8 cellular contexts compared by ENCODE assay signal in genomic region chr1:36160949-36161485, GRCh38. TPM values are rescaled to one million over a fixed set of nuclear protein-coding genes. Genes with fewer than 3 reads are reported as not detected.
DNase-seq lines count a peak whose midpoint lies in the region; ATAC-seq and TF ChIP-seq lines count a peak whose summit lies in the region.

No MANE protein-coding gene starts in this region.

- H3K36me3 ChIP-seq in CD8-positive, alpha-beta T cell (ENCODE audit: insufficient read depth, low read length): no peaks in the 10 kb centered on the region
- no peaks in the 10 kb centered on the region for H3K36me3 ChIP-seq in hepatocyte (replicated peaks; ENCODE audit: insufficient read depth, low read depth)

- peak overlapping the region; percentile 87 for H3K27ac ChIP-seq in CD8-positive, alpha-beta T cell (ENCODE audit: low read depth, low read length)
- peak overlapping the region; percentile 91 for H3K27ac ChIP-seq in hepatocyte

- H3K36me3 Mint-ChIP-seq in CD8-positive, alpha-beta T cell: peaks cover 44% of the 10 kb centered on the region
- peaks cover 21% of the 10 kb centered on the region for H3K36me3 Mint-ChIP-seq in T-cell

- H3K27me3 Mint-ChIP-seq in CD8-positive, alpha-beta T cell (ENCODE audit: low read depth): no peaks in the 10 kb centered on the region
- H3K27me3 Mint-ChIP-seq in T-cell: no peaks in the 10 kb centered on the region

- no peak overlapping the region for H2AFZ ChIP-seq in hepatocyte

- H3K4me3 ChIP-seq in CD8-positive, alpha-beta T cell (ENCODE audit: low read depth, low read length): peak overlapping the region; percentile 59
- H3K4me3 ChIP-seq in hepatocyte: peak overlapping the region; percentile 7
- H3K4me3 ChIP-seq in retinal pigment epithelial cell (ENCODE audit: low read length): peak overlapping the region; percentile 38

- H3K79me2 ChIP-seq in hepatocyte: peaks cover 100% of the 10 kb centered on the region

- H3K9me2 ChIP-seq in hepatocyte (replicated peaks; ENCODE audit: insufficient read depth): no peaks in the 10 kb centered on the region

- peaks cover 71% of the 10 kb centered on the region for H3K4me1 Mint-ChIP-seq in CD8-positive, alpha-beta T cell (ENCODE audit: low read depth)
- peaks cover 69 to 76% (median 73%) of the 10 kb centered on the region in 3 donors for H3K4me1 Mint-ChIP-seq in T-cell

- intact Hi-C loops in CD8-positive, alpha-beta T cell (cut with DNase I, micrococcal nuclease): loop anchor here in 1 of 2 experiments (1.0 kb wide), 1 partner anchor 12 kb away; the partner anchor contains the start of gene TRAPPC3

- H3K4me3 Mint-ChIP-seq in CD8-positive, alpha-beta T cell: peak overlapping the region; percentile 76
- peak overlapping the region; percentile 77 to 82 (median 82) for H3K4me3 Mint-ChIP-seq in T-cell

- peaks cover 80% of the 10 kb centered on the region for H4K20me1 ChIP-seq in hepatocyte (ENCODE audit: insufficient read depth, poor library complexity, severe bottlenecking)

- TF ChIP-seq CTCF in CD8-positive, alpha-beta T cell (IDR thresholded peaks at IDR 0.05): no peak
- TF ChIP-seq CTCF in hepatocyte (IDR thresholded peaks at IDR 0.05; ENCODE audit: poor library complexity) (peak; percentile 29), retinal pigment epithelial cell (conservative IDR thresholded peaks at IDR 0.05; ENCODE audit: low read depth, low read length) (peak; percentile 57)

- peak; percentile 25 to 83 (median 60) for DNase-seq in CD8-positive, alpha-beta T cell
- peak; percentile 45 to 77 (median 60) for DNase-seq in T-cell
- DNase-seq in anterior cingulate cortex (lab: John Stamatoyannopoulos, UW): peak in 37 of 58 donors; percentile 21 to 71 (median 45)
- DNase-seq in hepatocyte (ENCODE audit: low spot score): peak; percentile 46
- DNase-seq in retinal pigment epithelial cell (ENCODE audit: low read depth): no peak

- CTCF ChIA-PET in CD8-positive, alpha-beta T cell (lab: Charles Lee): interaction anchor here (1.0 to 6.5 kb wide), 8 partner anchors 9 to 125 kb away, joined by 3 to 95 read pairs (median 6); partner anchors contain the start of gene TRAPPC3
- CTCF ChIA-PET in T-cell (lab: Charles Lee): interaction anchor here (1.0 to 5.9 kb wide), 5 partner anchors 9 to 125 kb away, joined by 3 to 41 read pairs (median 5); partner anchors contain the start of gene TRAPPC3 (in 1 of the 2)

- H3K27me3 ChIP-seq in CD8-positive, alpha-beta T cell (ENCODE audit: insufficient read depth, low read length): no peaks in the 10 kb centered on the region
- H3K27me3 ChIP-seq in hepatocyte: no peaks in the 10 kb centered on the region

- no peaks in the 10 kb centered on the region for H3K9me3 Mint-ChIP-seq in CD8-positive, alpha-beta T cell
- no peaks in the 10 kb centered on the region for H3K9me3 Mint-ChIP-seq in T-cell

- peaks cover 61% of the 10 kb centered on the region for H3K4me1 ChIP-seq in CD8-positive, alpha-beta T cell (ENCODE audit: insufficient read depth, low read length)
- peaks cover 41% of the 10 kb centered on the region for H3K4me1 ChIP-seq in hepatocyte (ENCODE audit: insufficient read depth)

- peak overlapping the region; percentile 91 for H3K27ac Mint-ChIP-seq in CD8-positive, alpha-beta T cell
- H3K27ac Mint-ChIP-seq in T-cell: peak overlapping the region; percentile 96

- 23% methylated on average over 12 of the region's 12 CpGs for WGBS in hepatocyte (ENCODE audit: low lambda C conversion rate, missing lambda C conversion rate)

- ATAC-seq in CD8-positive, alpha-beta T cell: peak; percentile 9
- peak; percentile 27 for ATAC-seq in HG02798 (IDR thresholded peaks at IDR 0.05; ENCODE audit: poor library complexity, unreplicated experiment)
- ATAC-seq in T-cell (replicated peaks in 1 of 4): peak; percentile 36 to 61 (median 47)
- no peak for ATAC-seq in GM19395 (IDR thresholded peaks at IDR 0.05; ENCODE audit: unreplicated experiment)
- no peak for ATAC-seq in HG03342 (IDR thresholded peaks at IDR 0.05; ENCODE audit: unreplicated experiment)

- H3K9me3 ChIP-seq in CD8-positive, alpha-beta T cell (ENCODE audit: low read length): no peaks in the 10 kb centered on the region
- no peaks in the 10 kb centered on the region for H3K9me3 ChIP-seq in hepatocyte (ENCODE audit: low read depth)

- H3K4me2 ChIP-seq in hepatocyte: peak overlapping the region; percentile 83

- POLR2A ChIA-PET in CD8-positive, alpha-beta T cell (lab: Charles Lee): interaction anchor here (0.9 to 4.9 kb wide), 11 partner anchors 8 to 1354 kb away, joined by 3 to 78 read pairs (median 5); partner anchors contain the start of genes AGO3, EVA1B, THRAP3 and TRAPPC3
- POLR2A ChIA-PET in T-cell (lab: Charles Lee): interaction anchor here (0.7 to 1.1 kb wide), 4 partner anchors 11 to 62 kb away, joined by 3 read pairs; partner anchors contain the start of gene TRAPPC3 (in 1 of the 2)

RNA-seq across cellular contexts. Expression of gene MAP7D1, which starts 5.1 kb away (rescaled TPM):
- 100 to 1,000 TPM; 113 to 117 TPM for total RNA-seq in CD8-positive, alpha-beta T cell
- total RNA-seq in T-cell (100 to 1,000 TPM; 157 to 295 (median 263) TPM), hepatocyte (46.0 and 48.4 TPM in 2 replicates)
- polyA plus RNA-seq in hepatocyte: 84.7 and 97.8 TPM in 2 replicates

RNA-seq across cellular contexts. Expression of gene TRAPPC3, which starts 11.7 kb away (rescaled TPM):
- total RNA-seq in CD8-positive, alpha-beta T cell: 10 to 100 TPM; 18.4 to 21.6 TPM
- total RNA-seq in T-cell (10 to 100 TPM; 42.3 to 48.2 (median 44.6) TPM), hepatocyte (128 and 139 TPM in 2 replicates)
- 131 and 148 TPM in 2 replicates for polyA plus RNA-seq in hepatocyte

RNA-seq across cellular contexts. Expression of gene COL8A2, which starts 36.0 kb away (rescaled TPM):
- under 1 TPM in 1 of 2 experiments, not detected in 1; 0.08 TPM for total RNA-seq in CD8-positive, alpha-beta T cell
- under 1 TPM in 4 of 5 donors, not detected in 1; 0.08 to 0.15 (median 0.09) TPM for total RNA-seq in T-cell
- total RNA-seq in hepatocyte: 32.6 and 44.8 TPM in 2 replicates
- polyA plus RNA-seq in hepatocyte: 53.7 and 59.4 TPM in 2 replicates

Comparison
In these comparisons a context has a peak if more than half of its experiments do, and no peak if none do; other contexts are left out.
1. ATAC-seq: peak in CD8-positive, alpha-beta T cell (single experiment), HG02798 (single experiment) and T-cell (4 of 4); none in GM19395 (single experiment) and HG03342 (single experiment).
2. H3K4me3 ChIP-seq: peak in every context shown above with its lines; median percentile 59 in CD8-positive, alpha-beta T cell; 38 in retinal pigment epithelial cell; 7 in hepatocyte.
3. RNA of gene COL8A2, which starts 36.0 kb away (total RNA-seq): 32.6 to 44.8 TPM in hepatocyte; 0.08 to 0.15 TPM in T-cell and 0.08 TPM in CD8-positive, alpha-beta T cell; every median in the first group is over 10 times any median in the second.